Comparison of ENCODE assay signal across 10 cellular contexts in genomic region chr6:32954983-32955802, GRCh38. TPM values are rescaled to one million over a fixed set of nuclear protein-coding genes. Genes with fewer than 3 reads are reported as not detected.
DNase-seq lines count a peak whose midpoint lies in the region; ATAC-seq and TF ChIP-seq lines count a peak whose summit lies in the region.
"Had no signal": no experiment of that assay in that cellular context is flagged by ENCODE, and none has a peak within 500 bp of the region (broad histone marks: within the 10 kb centered on the region; RNA-seq: fewer than 3 reads in every experiment).

No MANE protein-coding gene starts in this region.

- no peaks in the 10 kb centered on the region for H3K27me3 Mint-ChIP-seq in CD4-positive, CD25-positive, alpha-beta regulatory T cell
- no peaks in the 10 kb centered on the region for H3K27me3 Mint-ChIP-seq in activated T-cell treated with anti-CD3 and anti-CD28 coated beads, Interleukin-2, amount 50 U/mL, for 72 hours (ENCODE audit: low read depth)

- H3K9me3 ChIP-seq in CD4-positive, CD25-positive, alpha-beta regulatory T cell (ENCODE audit: control insufficient read depth in 2 of 2, low read length in 2 of 2): no peaks in the 10 kb centered on the region
- H3K9me3 ChIP-seq in right lobe of liver: no peaks in the 10 kb centered on the region
- H3K9me3 ChIP-seq in heart left ventricle: no peaks in the 10 kb centered on the region
- no peaks in the 10 kb centered on the region for H3K9me3 ChIP-seq in sigmoid colon

- peaks cover 9% of the 10 kb centered on the region for H3K36me3 Mint-ChIP-seq in CD4-positive, CD25-positive, alpha-beta regulatory T cell
- no peaks in the 10 kb centered on the region for H3K36me3 Mint-ChIP-seq in activated T-cell treated with anti-CD3 and anti-CD28 coated beads, Interleukin-2, amount 50 U/mL, for 72 hours (ENCODE audit: insufficient read depth in 2 of 2)

- no peak overlapping the region for H3K27ac ChIP-seq in CD4-positive, CD25-positive, alpha-beta regulatory T cell (ENCODE audit: insufficient read depth, low read length, poor library complexity, severe bottlenecking)
- no peak overlapping the region for H3K27ac ChIP-seq in right lobe of liver
- H3K27ac ChIP-seq in heart left ventricle: no peak overlapping the region
- H3K27ac ChIP-seq in sigmoid colon: no peak overlapping the region

- H3K27ac Mint-ChIP-seq in CD4-positive, CD25-positive, alpha-beta regulatory T cell: peak overlapping the region; percentile 14 to 46 (median 32)
- H3K27ac Mint-ChIP-seq in activated T-cell treated with anti-CD3 and anti-CD28 coated beads, Interleukin-2, amount 50 U/mL, for 72 hours: no peak overlapping the region

- peaks cover 23% of the 10 kb centered on the region for H3K4me1 ChIP-seq in CD4-positive, CD25-positive, alpha-beta regulatory T cell (ENCODE audit: control insufficient read depth, insufficient read depth, low read length, poor library complexity, severe bottlenecking)
- H3K4me1 ChIP-seq in right lobe of liver (no peaks in the 10 kb centered on the region), heart left ventricle (peaks cover 0 to 50% (median 5%) of the 10 kb centered on the region in 12 donors), sigmoid colon (peaks cover 0 to 12% (median 4%) of the 10 kb centered on the region in 4 donors)

- peak in 1 of 3 donors; percentile 73 for DNase-seq in CD4-positive, CD25-positive, alpha-beta regulatory T cell
- DNase-seq in H4 (ENCODE audit: low spot score): peak; percentile 20
- DNase-seq in activated T-cell treated with anti-CD3 and anti-CD28 coated beads, Interleukin-2, amount 50 U/mL, for 72 hours: peak; percentile 43 to 45
- DNase-seq in right lobe of liver: no peak
- DNase-seq in heart left ventricle: no peak
- no peak for DNase-seq in sigmoid colon
- DNase-seq: activated CD8-positive, alpha-beta memory T cell treated with anti-CD3 and anti-CD28 coated beads, Interleukin-2, amount 50 U/mL, for 48 hours had no signal

- no peak overlapping the region for H3K4me3 Mint-ChIP-seq in CD4-positive, CD25-positive, alpha-beta regulatory T cell
- H3K4me3 Mint-ChIP-seq in activated T-cell treated with anti-CD3 and anti-CD28 coated beads, Interleukin-2, amount 50 U/mL, for 72 hours: peak overlapping the region; percentile 25 to 54
- H3K4me3 Mint-ChIP-seq: nephron had no signal

- no peak overlapping the region for H3K4me3 ChIP-seq in CD4-positive, CD25-positive, alpha-beta regulatory T cell (ENCODE audit: low read depth, low read length)
- H3K4me3 ChIP-seq in right lobe of liver (no peak overlapping the region), heart left ventricle (no peak overlapping the region), sigmoid colon (no peak overlapping the region)

- intact Hi-C loops in right lobe of liver (cut with DNase I) (no loop called here), heart left ventricle (cut with DNase I) (no loop called here), sigmoid colon (cut with DNase I) (no loop called here)

- WGBS in right lobe of liver (ENCODE audit: insufficient coverage, low coverage, low lambda C conversion rate, missing lambda C conversion rate): 49% methylated on average over 3 of the region's 3 CpGs
- WGBS in heart left ventricle, 4 donors: 31 to 49% (median 39%) methylated on average over 3 of the region's 3 CpGs
- WGBS in sigmoid colon, 2 donors: 12 to 30% methylated on average over 3 of the region's 3 CpGs

- TF ChIP-seq CTCF in right lobe of liver (IDR thresholded peaks at IDR 0.05) (peak in 3 of 4 donors; percentile 12 to 37 (median 32)), heart left ventricle (IDR thresholded peaks at IDR 0.05) (peak in 4 of 12 donors; percentile 17 to 21 (median 18)), sigmoid colon (IDR thresholded peaks at IDR 0.05) (peak in 1 of 4 experiments; percentile 13)

- no peaks in the 10 kb centered on the region for H3K9me3 Mint-ChIP-seq in CD4-positive, CD25-positive, alpha-beta regulatory T cell
- no peaks in the 10 kb centered on the region for H3K9me3 Mint-ChIP-seq in activated T-cell treated with anti-CD3 and anti-CD28 coated beads, Interleukin-2, amount 50 U/mL, for 72 hours
- H3K9me3 Mint-ChIP-seq: nephron had no signal

- H3K27me3 ChIP-seq in CD4-positive, CD25-positive, alpha-beta regulatory T cell (ENCODE audit: control insufficient read depth, insufficient read depth, low read length): no peaks in the 10 kb centered on the region
- H3K27me3 ChIP-seq in right lobe of liver (no peaks in the 10 kb centered on the region), heart left ventricle (no peaks in the 10 kb centered on the region), sigmoid colon (no peaks in the 10 kb centered on the region)

- H3K36me3 ChIP-seq in CD4-positive, CD25-positive, alpha-beta regulatory T cell (ENCODE audit: control insufficient read depth, insufficient read depth, low read length): no peaks in the 10 kb centered on the region
- H3K36me3 ChIP-seq in right lobe of liver (no peaks in the 10 kb centered on the region), heart left ventricle (peaks cover 0 to 4% (median 0%) of the 10 kb centered on the region in 9 donors), sigmoid colon (no peaks in the 10 kb centered on the region)

- H3K4me1 Mint-ChIP-seq in CD4-positive, CD25-positive, alpha-beta regulatory T cell: peaks cover 27 to 60% (median 37%) of the 10 kb centered on the region in 4 donors
- H3K4me1 Mint-ChIP-seq in activated T-cell treated with anti-CD3 and anti-CD28 coated beads, Interleukin-2, amount 50 U/mL, for 72 hours (ENCODE audit: low read depth): peaks cover 45% of the 10 kb centered on the region

- no peak for TF ChIP-seq EP300 in sigmoid colon (IDR thresholded peaks at IDR 0.05)

- ATAC-seq in CD4-positive, CD25-positive, alpha-beta regulatory T cell (ENCODE audit: low read depth in 2 of 2): no peak
- peak; percentile 16 to 19 for ATAC-seq in activated T-cell treated with anti-CD3 and anti-CD28 coated beads, Interleukin-2, amount 50 U/mL, for 72 hours (replicated peaks in 1 of 2)
- ATAC-seq in right lobe of liver: no peak
- ATAC-seq in heart left ventricle: no peak
- ATAC-seq in GM19397 (IDR thresholded peaks at IDR 0.05; ENCODE audit: unreplicated experiment): no peak
- no peak for ATAC-seq in HG02588 (IDR thresholded peaks at IDR 0.05; ENCODE audit: unreplicated experiment)

- TF ChIP-seq POLR2A in right lobe of liver (IDR thresholded peaks at IDR 0.05) (no peak), heart left ventricle (IDR thresholded peaks at IDR 0.05) (no peak), sigmoid colon (IDR thresholded peaks at IDR 0.05) (no peak)

RNA-seq across cellular contexts. Expression of gene HLA-DMA, which starts 2.3 kb away (rescaled TPM):
- total RNA-seq in CD4-positive, CD25-positive, alpha-beta regulatory T cell: 53.1 TPM
- polyA plus RNA-seq in CD4-positive, CD25-positive, alpha-beta regulatory T cell: 10 to 100 TPM; 32.3 to 89.3 (median 70.1) TPM
- 10.3 and 13.0 TPM in 2 replicates for total RNA-seq in H4 (2014; rRNA removed; shearing (Covaris generic))
- 10 to 100 TPM; 19.4 to 20.2 TPM for total RNA-seq in activated T-cell treated with anti-CD3 and anti-CD28 coated beads, Interleukin-2, amount 50 U/mL, for 72 hours
- total RNA-seq in right lobe of liver (10 to 100 TPM in 4 of 6 experiments, 1 to 10 TPM in 2; 6.9 to 26.2 (median 10.7) TPM), heart left ventricle (100 to 1,000 TPM in 1 of 9 donors, 10 to 100 TPM in 6, 1 to 10 TPM in 2; 5.4 to 150 (median 16.2) TPM), sigmoid colon (10 to 100 TPM; 16.3 to 26.0 (median 20.2) TPM)
- polyA plus RNA-seq in heart left ventricle (10 to 100 TPM in 1 of 2 donors, 1 to 10 TPM in 1; 8.0 to 20.4 TPM), sigmoid colon (100 to 1,000 TPM in 1 of 3 donors, 10 to 100 TPM in 2; 19.8 to 131 (median 57.1) TPM)

RNA-seq across cellular contexts. Expression of gene BRD2, which starts 13.2 kb away (rescaled TPM):
- total RNA-seq in CD4-positive, CD25-positive, alpha-beta regulatory T cell: 425 TPM
- 10 to 100 TPM; 43.9 to 58.7 (median 53.8) TPM for polyA plus RNA-seq in CD4-positive, CD25-positive, alpha-beta regulatory T cell
- total RNA-seq in H4 (2014; rRNA removed; shearing (Covaris generic)): 52.2 and 57.6 TPM in 2 replicates
- total RNA-seq in activated T-cell treated with anti-CD3 and anti-CD28 coated beads, Interleukin-2, amount 50 U/mL, for 72 hours: 100 to 1,000 TPM; 238 to 291 TPM
- 100 to 1,000 TPM in 1 of 6 experiments, 10 to 100 TPM in 5; 66.3 to 111 (median 73.7) TPM for total RNA-seq in right lobe of liver
- 100 to 1,000 TPM in 2 of 9 donors, 10 to 100 TPM in 7; 56.8 to 107 (median 73.5) TPM for total RNA-seq in heart left ventricle
- 10 to 100 TPM; 61.9 to 67.8 TPM for polyA plus RNA-seq in heart left ventricle
- 100 to 1,000 TPM in 1 of 4 donors, 10 to 100 TPM in 3; 82.4 to 116 (median 87.7) TPM for total RNA-seq in sigmoid colon
- 100 to 1,000 TPM in 1 of 3 donors, 10 to 100 TPM in 2; 60.6 to 135 (median 69.7) TPM for polyA plus RNA-seq in sigmoid colon

RNA-seq across cellular contexts. Expression of gene HLA-DMB, which starts 14.4 kb away (rescaled TPM):
- 17.6 TPM for total RNA-seq in CD4-positive, CD25-positive, alpha-beta regulatory T cell
- polyA plus RNA-seq in CD4-positive, CD25-positive, alpha-beta regulatory T cell: 10 to 100 TPM; 12.8 to 44.2 (median 32.4) TPM
- 4.5 and 4.6 TPM in 2 replicates for total RNA-seq in H4 (2014; rRNA removed; shearing (Covaris generic))
- 1 to 10 TPM; 3.4 to 3.6 TPM for total RNA-seq in activated T-cell treated with anti-CD3 and anti-CD28 coated beads, Interleukin-2, amount 50 U/mL, for 72 hours
- total RNA-seq in right lobe of liver: 10 to 100 TPM in 1 of 6 experiments, 1 to 10 TPM in 5; 1.8 to 22.0 (median 6.5) TPM
- total RNA-seq in heart left ventricle: 100 to 1,000 TPM in 1 of 9 donors, 10 to 100 TPM in 1, 1 to 10 TPM in 7; 2.7 to 127 (median 9.3) TPM
- polyA plus RNA-seq in heart left ventricle: 1 to 10 TPM; 3.7 to 4.8 TPM
- total RNA-seq in sigmoid colon: 10 to 100 TPM; 10.2 to 25.3 (median 11.5) TPM
- 100 to 1,000 TPM in 1 of 3 donors, 10 to 100 TPM in 2; 13.2 to 108 (median 90.5) TPM for polyA plus RNA-seq in sigmoid colon

RNA-seq across cellular contexts. Expression of gene HLA-DOA, which starts 54.2 kb away (rescaled TPM):
- total RNA-seq in CD4-positive, CD25-positive, alpha-beta regulatory T cell: 14.0 TPM
- 10 to 100 TPM in 1 of 4 donors, 1 to 10 TPM in 3; 7.0 to 14.9 (median 8.9) TPM for polyA plus RNA-seq in CD4-positive, CD25-positive, alpha-beta regulatory T cell
- total RNA-seq in H4 (2014; rRNA removed; shearing (Covaris generic)): 0.14 TPM in 1 of 2 replicates, not detected in the other
- 1 to 10 TPM; 3.1 to 3.9 TPM for total RNA-seq in activated T-cell treated with anti-CD3 and anti-CD28 coated beads, Interleukin-2, amount 50 U/mL, for 72 hours
- total RNA-seq in right lobe of liver (1 to 10 TPM in 5 of 6 experiments, under 1 TPM in 1; 0.37 to 3.3 (median 1.2) TPM), heart left ventricle (10 to 100 TPM in 2 of 9 donors, 1 to 10 TPM in 4, under 1 TPM in 3; 0.44 to 32.4 (median 1.5) TPM), sigmoid colon (1 to 10 TPM; 1.5 to 3.0 (median 2.3) TPM)
- polyA plus RNA-seq in heart left ventricle (1 to 10 TPM in 1 of 2 donors, under 1 TPM in 1; 0.78 to 1.2 TPM), sigmoid colon (10 to 100 TPM in 1 of 3 donors, 1 to 10 TPM in 2; 1.8 to 42.0 (median 6.5) TPM)

Comparison
In these comparisons a context has a peak if more than half of its experiments do, and no peak if none do; other contexts are left out.
1. ATAC-seq: peak in activated T-cell treated with anti-CD3 and anti-CD28 coated beads, Interleukin-2, amount 50 U/mL, for 72 hours (2 of 2); none in CD4-positive, CD25-positive, alpha-beta regulatory T cell (0 of 2), right lobe of liver (0 of 4), heart left ventricle (0 of 4), GM19397 (single experiment) and HG02588 (single experiment).
2. DNase-seq: peak in H4 (single experiment) and activated T-cell treated with anti-CD3 and anti-CD28 coated beads, Interleukin-2, amount 50 U/mL, for 72 hours (2 of 2); none in right lobe of liver (0 of 3), heart left ventricle (0 of 5) and sigmoid colon (single experiment).
3. H3K4me3 Mint-ChIP-seq: peak in activated T-cell treated with anti-CD3 and anti-CD28 coated beads, Interleukin-2, amount 50 U/mL, for 72 hours (2 of 2); none in CD4-positive, CD25-positive, alpha-beta regulatory T cell (0 of 4).